Comparison of ENCODE assay signal across 8 cellular contexts in genomic region chr10:72319416-72320254, GRCh38. TPM values are rescaled to one million over a fixed set of nuclear protein-coding genes. Genes with fewer than 3 reads are reported as not detected.
A peak's percentile ranks its signal among the peaks of the same experiment; 100 is the strongest.
DNase-seq lines count a peak whose midpoint lies in the region; ATAC-seq and TF ChIP-seq lines count a peak whose summit lies in the region.

No MANE protein-coding gene starts in this region.

- CTCF ChIA-PET in RWPE1 (lab: Yijun Ruan, JAX): interaction anchor here (0.5 to 1.7 kb wide), 7 partner anchors 9 to 719 kb away, joined by 3 to 6 read pairs (median 3); no protein-coding TSS in a partner anchor

- 9% methylated on average over 60 of the region's 60 CpGs for WGBS in HUES64

- H3K4me3 ChIP-seq in HUES64 (ENCODE audit: low read length): peak overlapping the region; percentile 34

- no peaks in the 10 kb centered on the region for H3K36me3 ChIP-seq in HUES64 (ENCODE audit: insufficient read depth, low read length)

- H3K9me3 ChIP-seq in HUES64 (ENCODE audit: insufficient read depth, low read depth, low read length): no peaks in the 10 kb centered on the region

- POLR2A ChIA-PET in RWPE1 (lab: Yijun Ruan, JAX; ENCODE audit: low non-redundant PET): interaction anchor here (0.6 to 3.6 kb wide), 9 partner anchors 11 to 101 kb away, joined by 3 to 86 read pairs (median 12); partner anchors contain the start of gene DDIT4

- DNase-seq in DMS153 (lab: John Stamatoyannopoulos, UW): peak; percentile 49
- DNase-seq in RWPE1 (ENCODE audit: low spot score): peak; percentile 94
- DNase-seq in activated gamma-delta T cell treated with anti-CD3 and anti-CD28 coated beads, Interleukin-2, amount 50 U/mL, for 16 hours (ENCODE audit: low read depth): peak; percentile 77
- DNase-seq in foreskin melanocyte: peak; percentile 68
- DNase-seq in occipital lobe (lab: John Stamatoyannopoulos, UW): peak; percentile 66
- DNase-seq in superior temporal gyrus (ENCODE audit: extremely low spot score): peak; percentile 78

- H3K27me3 ChIP-seq in HUES64 (ENCODE audit: insufficient read depth, low read length): no peaks in the 10 kb centered on the region

- H3K4me1 ChIP-seq in HUES64 (ENCODE audit: insufficient read depth, low read length): peaks cover 38% of the 10 kb centered on the region

- TF ChIP-seq CTCF in RWPE1 (conservative IDR thresholded peaks at IDR 0.05; ENCODE audit: low read depth): no peak

- ATAC-seq in GM21423 (IDR thresholded peaks at IDR 0.05; ENCODE audit: unreplicated experiment): peak; percentile 54

- H3K27ac ChIP-seq in HUES64 (ENCODE audit: low read depth, low read length) (peak overlapping the region; percentile 42; the same call in 1 of the 2 replicates), RWPE1 (peak overlapping the region; percentile 100)

- H3K9ac ChIP-seq in HUES64 (ENCODE audit: low read depth, low read length): peak overlapping the region; percentile 47

RNA-seq across cellular contexts. Expression of gene DNAJB12, which starts 35.1 kb away (rescaled TPM):
- polyA plus RNA-seq in HUES64 (2013, experiment 1 of 2): 14.8 TPM
- 13.7 TPM for polyA plus RNA-seq in HUES64 (2013, experiment 2 of 2)
- total RNA-seq in occipital lobe: 12.2 TPM

RNA-seq across cellular contexts. Expression of gene DDIT4, which starts 45.9 kb away (rescaled TPM):
- 23.1 TPM for polyA plus RNA-seq in HUES64 (2013, experiment 1 of 2)
- polyA plus RNA-seq in HUES64 (2013, experiment 2 of 2): 25.9 TPM
- 30.6 TPM for total RNA-seq in occipital lobe

Comparison
In these comparisons a context has a peak if more than half of its experiments do, and no peak if none do; other contexts are left out.
1. Peak in every context shown above with its lines: DNase-seq, ATAC-seq, H3K4me3 ChIP-seq and H3K27ac ChIP-seq.